Comparison of ENCODE assay signal across 17 cellular contexts in genomic region chr1:234746798-234747196, GRCh38.
DNase-seq lines count a peak whose midpoint lies in the region; ATAC-seq, FAIRE-seq and TF ChIP-seq lines count a peak whose summit lies in the region.
"Had no signal": no experiment of that assay in that cellular context is flagged by ENCODE, and none has a peak within 500 bp of the region (broad histone marks: within the 10 kb centered on the region; RNA-seq: fewer than 3 reads in every experiment).

No MANE protein-coding gene starts in this region.

- H3K27me3 ChIP-seq in RWPE2 (ENCODE audit: insufficient read depth, poor library complexity, severe bottlenecking) (no peaks in the 10 kb centered on the region), upper lobe of right lung (no peaks in the 10 kb centered on the region), SJCRH30 (no peaks in the 10 kb centered on the region), small intestine (ENCODE audit: control insufficient read depth in 2 of 2, insufficient read depth in 2 of 2, low read length in 2 of 2) (no peaks in the 10 kb centered on the region)
- H3K27me3 ChIP-seq: MG63, thyroid gland had no signal

- ATAC-seq in RWPE2 (ENCODE audit: low read depth), result peak; percentile 67
- ATAC-seq in esophagus mucosa, result peak; percentile 92
- ATAC-seq in upper lobe of right lung, result peak; percentile 38
- no peak for ATAC-seq in HG02642 (IDR thresholded peaks at IDR 0.05; ENCODE audit: poor library complexity, unreplicated experiment)

- 72 to 92% (median 82%) methylated on average over 9 of the region's 9 CpGs for WGBS in small intestine, 3 donors

- H3K9me3 ChIP-seq in RWPE2 (ENCODE audit: severe bottlenecking) (no peaks in the 10 kb centered on the region), upper lobe of right lung (no peaks in the 10 kb centered on the region), SJCRH30 (replicated peaks) (no peaks in the 10 kb centered on the region), small intestine (ENCODE audit: control insufficient read depth, low read depth) (no peaks in the 10 kb centered on the region)
- H3K9me3 ChIP-seq: MG63, thyroid gland had no signal

- DNase-seq in NCI-H345 (lab: John Stamatoyannopoulos, UW) (peak; percentile 62), NCI-H345 treated with DMSO at 0.1 percent for 48 hours (lab: John Stamatoyannopoulos, UW; ENCODE audit: unreplicated experiment) (no peak), RWPE2 (ENCODE audit: low spot score) (no peak), upper lobe of right lung (peak; percentile 44), SJCRH30 (no peak), small intestine (no peak)
- DNase-seq: activated CD4-positive, alpha-beta T cell treated with anti-CD3 and anti-CD28 coated beads for 48 hours; activated naive CD4-positive, alpha-beta T cell treated with anti-CD3 and anti-CD28 coated beads for 36 hours; CD4-positive, CD25-positive, alpha-beta regulatory T cell; MG63; NCI-H2081 treated with DMSO at 0.1 percent for 48 hours; Right ventricle myocardium superior; T-helper 9 cell had no signal

- intact Hi-C loops in upper lobe of right lung (cut with DNase I), result no loop called here

- no peaks in the 10 kb centered on the region for H3K36me3 ChIP-seq in RWPE2 (ENCODE audit: low read depth)
- no peaks in the 10 kb centered on the region for H3K36me3 ChIP-seq in upper lobe of right lung
- no peaks in the 10 kb centered on the region for H3K36me3 ChIP-seq in SJCRH30
- H3K36me3 ChIP-seq in small intestine (ENCODE audit: control insufficient read depth in 2 of 2, insufficient read depth in 2 of 2, low read length in 2 of 2), result no peaks in the 10 kb centered on the region
- H3K36me3 ChIP-seq: MG63, thyroid gland had no signal

- H3K4me3 ChIP-seq in RWPE2 (ENCODE audit: severe bottlenecking), result no peak overlapping the region
- H3K4me3 ChIP-seq in upper lobe of right lung, result no peak overlapping the region
- no peak overlapping the region for H3K4me3 ChIP-seq in SJCRH30
- no peak overlapping the region for H3K4me3 ChIP-seq in small intestine (ENCODE audit: low read depth in 1 of 2, low read length in 2 of 2)
- H3K4me3 ChIP-seq: MG63, thyroid gland had no signal

- FAIRE-seq in small intestine (lab: Jason Lieb, UNC), result no peak
- FAIRE-seq: GM12892 had no signal

- H3K4me1 ChIP-seq in RWPE2 (ENCODE audit: insufficient read depth, poor library complexity, severe bottlenecking) (peaks cover 17% of the 10 kb centered on the region), upper lobe of right lung (no peaks in the 10 kb centered on the region), SJCRH30 (peaks cover 23% of the 10 kb centered on the region; the same call in 1 of the 2 replicates), small intestine (ENCODE audit: control insufficient read depth in 2 of 2, insufficient read depth in 1 of 2, low read depth in 1 of 2, low read length in 1 of 2) (peaks cover 0 to 5% of the 10 kb centered on the region in 2 donors)

- H3K27ac ChIP-seq in RWPE2 (ENCODE audit: poor library complexity, severe bottlenecking) (peak overlapping the region; percentile 30), upper lobe of right lung (no peak overlapping the region), SJCRH30 (no peak overlapping the region), small intestine (ENCODE audit: low read depth in 1 of 2, low read length in 1 of 2) (no peak overlapping the region)
- H3K27ac ChIP-seq: thyroid gland had no signal

- no peak for TF ChIP-seq CTCF in RWPE2 (IDR thresholded peaks at IDR 0.05; ENCODE audit: poor library complexity, severe bottlenecking)
- no peak for TF ChIP-seq CTCF in upper lobe of right lung (IDR thresholded peaks at IDR 0.05)

Comparison
In these comparisons a context has a peak if more than half of its experiments do, and no peak if none do; other contexts are left out.
1. DNase-seq: peak in NCI-H345 (single experiment) and upper lobe of right lung (single experiment); none in NCI-H345 treated with DMSO at 0.1 percent for 48 hours (single experiment), RWPE2 (single experiment), SJCRH30 (0 of 2) and small intestine (single experiment).